Comparison of ENCODE assay signal across 28 cellular contexts in genomic region chr13:80419416-80419815, GRCh38.
"Had no signal": no experiment of that assay in that cellular context is flagged by ENCODE, and none has a peak within 500 bp of the region (broad histone marks: within the 10 kb centered on the region; RNA-seq: fewer than 3 reads in every experiment).

No MANE protein-coding gene starts in this region.

- H3K36me3 ChIP-seq: left lung, lower lobe of right lung, pancreas, prostate gland, thyroid gland, transverse colon, upper lobe of left lung, vagina had no signal

- H3K4me1 Mint-ChIP-seq: nephron, neural crest cell had no signal

- H3K4me1 ChIP-seq: left lung, lower lobe of right lung, pancreas, prostate gland, thyroid gland, transverse colon, upper lobe of left lung, vagina had no signal

- H3K27ac ChIP-seq: left lung, lower lobe of right lung, pancreas, prostate gland, skin epidermis, thyroid gland, transverse colon, upper lobe of left lung, vagina had no signal

- H3K27me3 ChIP-seq: left lung, pancreas, thyroid gland, transverse colon, upper lobe of left lung, vagina had no signal

- H3K4me3 ChIP-seq: left lung, lower lobe of right lung, pancreas, prostate gland, skin epidermis, thyroid gland, transverse colon, upper lobe of left lung, vagina had no signal

- H3K9me3 ChIP-seq: lower lobe of right lung, pancreas, prostate gland, thyroid gland, vagina had no signal

- H3K27ac Mint-ChIP-seq: naive thymus-derived CD8-positive, alpha-beta T cell; nephron; stimulated activated naive B cell treated with anti-CD40 and anti-IgM and Interleukin-4, amounts not matched to agents 10 μg/mL and 1 μg/mL and 100 μg/mL, for 72 hours had no signal

- H3K4me3 Mint-ChIP-seq: naive thymus-derived CD8-positive, alpha-beta T cell; nephron; neural crest cell; stimulated activated naive B cell treated with anti-CD40 and anti-IgM and Interleukin-4, amounts not matched to agents 10 μg/mL and 1 μg/mL and 100 μg/mL, for 72 hours had no signal

- ATAC-seq: left colon; left lung; lower lobe of right lung; naive thymus-derived CD8-positive, alpha-beta T cell; pancreas; right cardiac atrium; sciatic nerve; stimulated activated naive CD8-positive, alpha-beta T cell treated with anti-CD3 and anti-CD28 coated beads, Interleukin-15, Interleukin-2, amounts not matched to agents 100 U/mL and 50 U/mL, for 24 hours had no signal

- DNase-seq: hippocampal formation; kidney; left colon; left lung; lower lobe of right lung; mammary epithelial cell; mesenchymal stem cell; naive thymus-derived CD8-positive, alpha-beta T cell; nucleus accumbens; pancreas; posterior cingulate gyrus; retina; right cardiac atrium; stimulated activated CD4-positive, alpha-beta T cell treated with anti-CD3 and anti-CD28 coated beads, Interleukin-12 subunit alpha, Interleukin-12 subunit beta, amount 100 ng/mL, for 4 hours; stimulated activated CD4-positive, alpha-beta T cell treated with anti-CD3 and anti-CD28 coated beads, Interleukin-15, amount 100 ng/mL, for 24 hours; stimulated activated CD4-positive, alpha-beta T cell treated with anti-CD3 and anti-CD28 coated beads, Interleukin-2, amount 100 ng/mL, for 24 hours; stimulated activated CD4-positive, alpha-beta T cell treated with anti-CD3 and anti-CD28 coated beads, Interleukin-4, amount 100 ng/mL, for 1 hour; stimulated activated naive B cell treated with anti-CD40 and anti-IgM and Interleukin-4, amounts not matched to agents 10 μg/mL and 1 μg/mL and 100 μg/mL, for 72 hours; stimulated activated naive CD8-positive, alpha-beta T cell treated with anti-CD3 and anti-CD28 coated beads, Interleukin-15, Interleukin-2, amounts not matched to agents 100 U/mL and 50 U/mL, for 24 hours; thyroid gland; transverse colon; upper lobe of left lung had no signal
